In genomic region chr7:35801392-35802101, GRCh38 we compare ENCODE assay signal across 8 cellular contexts. TPM values are rescaled to one million over a fixed set of nuclear protein-coding genes. Genes with fewer than 3 reads are reported as not detected.
DNase-seq lines count a peak whose midpoint lies in the region; ATAC-seq and TF ChIP-seq lines count a peak whose summit lies in the region.

No MANE protein-coding gene starts in this region.

- POLR2A ChIA-PET in CD4-positive, alpha-beta T cell (lab: Charles Lee), result interaction anchor here (0.6 to 7.4 kb wide), 49 partner anchors 8 to 1646 kb away, joined by 3 to 175 read pairs (median 4); partner anchors contain the start of genes ELMO1 and HERPUD2

- peaks cover 5% of the 10 kb centered on the region for H3K36me3 ChIP-seq in endodermal cell (ENCODE audit: control insufficient read depth, insufficient read depth, low read length)

- H3K27me3 ChIP-seq in CD4-positive, alpha-beta T cell (ENCODE audit: control insufficient read depth, insufficient read depth, low read length), result no peaks in the 10 kb centered on the region
- no peaks in the 10 kb centered on the region for H3K27me3 ChIP-seq in endodermal cell (ENCODE audit: control insufficient read depth, insufficient read depth, low read length, poor library complexity, severe bottlenecking)

- peak; percentile 56 to 78 (median 68) for DNase-seq in CD4-positive, alpha-beta T cell
- DNase-seq in NOMO-1 (lab: John Stamatoyannopoulos, UW; ENCODE audit: unreplicated experiment in 2 of 2) (peak; percentile 48 to 63), endodermal cell (peak; percentile 87), midbrain (lab: John Stamatoyannopoulos, UW) (peak; percentile 71)
- DNase-seq in activated CD8-positive, alpha-beta memory T cell treated with anti-CD3 and anti-CD28 coated beads, Interleukin-2, amount 10 ng/mL, durations not matched to agents 7 days and 5 days, result peak; percentile 81
- peak; percentile 53 to 61 for DNase-seq in stimulated activated CD8-positive, alpha-beta memory T cell treated with anti-CD3 and anti-CD28 coated beads, Interleukin-2, amount 100 ng/mL, for 1 hour (ENCODE audit: low read depth in 2 of 2)

- H3K27me3 Mint-ChIP-seq in CD4-positive, alpha-beta T cell, result no peaks in the 10 kb centered on the region
- no peaks in the 10 kb centered on the region for H3K27me3 Mint-ChIP-seq in activated CD8-positive, alpha-beta memory T cell treated with anti-CD3 and anti-CD28 coated beads, Interleukin-2, amount 10 ng/mL, durations not matched to agents 7 days and 5 days
- H3K27me3 Mint-ChIP-seq in endodermal cell (ENCODE audit: insufficient read depth), result no peaks in the 10 kb centered on the region

- H3K36me3 Mint-ChIP-seq in CD4-positive, alpha-beta T cell (ENCODE audit: low read depth), result peaks cover 27% of the 10 kb centered on the region
- H3K36me3 Mint-ChIP-seq in activated CD8-positive, alpha-beta memory T cell treated with anti-CD3 and anti-CD28 coated beads, Interleukin-2, amount 10 ng/mL, durations not matched to agents 7 days and 5 days, result peaks cover 18% of the 10 kb centered on the region
- H3K36me3 Mint-ChIP-seq in endodermal cell (ENCODE audit: low read depth), result peaks cover 6% of the 10 kb centered on the region

- H3K9me3 ChIP-seq in CD4-positive, alpha-beta T cell (ENCODE audit: control insufficient read depth, low read length), result no peaks in the 10 kb centered on the region
- H3K9me3 ChIP-seq in endodermal cell (ENCODE audit: control insufficient read depth, low read length), result no peaks in the 10 kb centered on the region

- peak overlapping the region; percentile 93 for H3K4me3 ChIP-seq in endodermal cell (ENCODE audit: low read length)

- peak overlapping the region; percentile 94 for H3K27ac ChIP-seq in CD4-positive, alpha-beta T cell (ENCODE audit: low read depth, low read length)
- peak overlapping the region; percentile 100 for H3K27ac ChIP-seq in endodermal cell (ENCODE audit: low read depth, low read length)

- H3K9me3 Mint-ChIP-seq in CD4-positive, alpha-beta T cell, result no peaks in the 10 kb centered on the region
- H3K9me3 Mint-ChIP-seq in activated CD8-positive, alpha-beta memory T cell treated with anti-CD3 and anti-CD28 coated beads, Interleukin-2, amount 10 ng/mL, durations not matched to agents 7 days and 5 days (ENCODE audit: low read depth), result no peaks in the 10 kb centered on the region
- no peaks in the 10 kb centered on the region for H3K9me3 Mint-ChIP-seq in endodermal cell

- CTCF ChIA-PET in CD4-positive, alpha-beta T cell (lab: Charles Lee), result interaction anchor here (0.6 to 2.9 kb wide), 7 partner anchors 18 to 92 kb away, joined by 3 to 21 read pairs (median 5); no protein-coding TSS in a partner anchor
- CTCF ChIA-PET in activated CD8-positive, alpha-beta memory T cell treated with anti-CD3 and anti-CD28 coated beads, Interleukin-2, amount 10 ng/mL, durations not matched to agents 7 days and 5 days (lab: Charles Lee), result interaction anchor here (1.0 to 6.2 kb wide), 12 partner anchors 10 to 486 kb away, joined by 3 to 67 read pairs (median 4); no protein-coding TSS in a partner anchor

- peak; percentile 35 for ATAC-seq in CD4-positive, alpha-beta T cell (ENCODE audit: poor library complexity)
- ATAC-seq in GM19351 (IDR thresholded peaks at IDR 0.05; ENCODE audit: unreplicated experiment) (peak; percentile 25), HG03520 (IDR thresholded peaks at IDR 0.05; ENCODE audit: unreplicated experiment) (peak; percentile 25)
- peak; percentile 35 for ATAC-seq in activated CD8-positive, alpha-beta memory T cell treated with anti-CD3 and anti-CD28 coated beads, Interleukin-2, amount 10 ng/mL, durations not matched to agents 7 days and 5 days

- intact Hi-C loops in CD4-positive, alpha-beta T cell (cut with DNase I, micrococcal nuclease), result loop anchor here (1.0 to 10.0 kb wide), 7 partner anchors 36 to 767 kb away; partner anchors contain the start of genes HERPUD2 (in 2 of the 2) and DPY19L1 (in 1 of the 2)

- 0% methylated on average over 68 of the region's 70 CpGs; no CpG with 5 or more reads in 1 of the 2 experiments for WGBS in endodermal cell (ENCODE audit: insufficient coverage in 1 of 2, insufficient read length in 1 of 2), 2 experiments

- H3K4me1 ChIP-seq in endodermal cell (ENCODE audit: control insufficient read depth, insufficient read depth, low read length), result peaks cover 4% of the 10 kb centered on the region

- TF ChIP-seq CTCF in CD4-positive, alpha-beta T cell (IDR thresholded peaks at IDR 0.05), result peak; percentile 41
- peak; percentile 92 for TF ChIP-seq CTCF in endodermal cell (conservative IDR thresholded peaks at IDR 0.05)

- H3K9ac ChIP-seq in endodermal cell (ENCODE audit: extremely low read depth, low read length, poor library complexity, severe bottlenecking), result peak overlapping the region; percentile 99

- H3K4me1 Mint-ChIP-seq in CD4-positive, alpha-beta T cell (ENCODE audit: low read depth), result peaks cover 55% of the 10 kb centered on the region
- peaks cover 41% of the 10 kb centered on the region for H3K4me1 Mint-ChIP-seq in activated CD8-positive, alpha-beta memory T cell treated with anti-CD3 and anti-CD28 coated beads, Interleukin-2, amount 10 ng/mL, durations not matched to agents 7 days and 5 days
- H3K4me1 Mint-ChIP-seq in endodermal cell, result peaks cover 25% of the 10 kb centered on the region

- peak overlapping the region; percentile 94 for H3K4me3 Mint-ChIP-seq in CD4-positive, alpha-beta T cell
- peak overlapping the region; percentile 97 for H3K4me3 Mint-ChIP-seq in activated CD8-positive, alpha-beta memory T cell treated with anti-CD3 and anti-CD28 coated beads, Interleukin-2, amount 10 ng/mL, durations not matched to agents 7 days and 5 days
- H3K4me3 Mint-ChIP-seq in endodermal cell, result peak overlapping the region; percentile 91

- peak overlapping the region; percentile 98 for H3K27ac Mint-ChIP-seq in CD4-positive, alpha-beta T cell
- H3K27ac Mint-ChIP-seq in activated CD8-positive, alpha-beta memory T cell treated with anti-CD3 and anti-CD28 coated beads, Interleukin-2, amount 10 ng/mL, durations not matched to agents 7 days and 5 days, result peak overlapping the region; percentile 98
- H3K27ac Mint-ChIP-seq in endodermal cell, result peak overlapping the region; percentile 100

RNA-seq across cellular contexts. Expression of gene SEPTIN7, which starts 0.7 kb away (rescaled TPM):
- 100 to 1,000 TPM; 185 to 186 TPM for total RNA-seq in CD4-positive, alpha-beta T cell
- total RNA-seq in activated CD8-positive, alpha-beta memory T cell treated with anti-CD3 and anti-CD28 coated beads, Interleukin-2, amount 10 ng/mL, durations not matched to agents 7 days and 5 days, result 100 to 1,000 TPM; 192 to 237 TPM
- total RNA-seq in endodermal cell, result 100 to 1,000 TPM; 206 to 216 TPM
- polyA plus RNA-seq in endodermal cell (2013, experiment 1 of 2), result 323 TPM
- polyA plus RNA-seq in endodermal cell (2013, experiment 2 of 2), result 327 TPM

Comparison
In these comparisons a context has a peak if more than half of its experiments do, and no peak if none do; other contexts are left out.
1. Peak in every context shown above with its lines: DNase-seq, ATAC-seq, H3K4me3 ChIP-seq and H3K27ac ChIP-seq.